ENCODE assay signal across 17 cellular contexts in the genomic region with DNA sequence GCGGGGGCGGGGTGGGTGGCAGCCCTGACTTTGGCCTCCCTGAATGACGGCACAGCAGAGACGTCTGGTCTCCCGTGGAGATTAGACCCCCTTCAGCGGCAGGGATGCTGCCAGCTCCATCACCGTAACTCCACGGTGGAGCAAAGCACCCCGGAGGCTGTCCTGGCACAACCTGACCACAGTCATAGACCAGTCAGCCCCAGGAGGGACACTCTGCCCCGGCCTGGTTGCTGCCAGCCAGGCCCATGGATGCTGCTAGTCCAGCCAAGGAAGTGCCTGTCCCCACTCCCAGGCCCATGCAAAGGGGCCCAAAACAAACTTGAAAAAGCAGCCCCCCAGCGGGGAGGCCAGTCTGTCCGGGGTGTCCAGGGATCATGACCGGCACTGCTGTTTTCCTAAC. TPM values are rescaled to one million over a fixed set of nuclear protein-coding genes. Genes with fewer than 3 reads are reported as not detected.
"Had no signal": no experiment of that assay in that cellular context is flagged by ENCODE, and none has a peak within 500 bp of the region (broad histone marks: within the 10 kb centered on the region; RNA-seq: fewer than 3 reads in every experiment).

No MANE protein-coding gene starts in this region.

- H3K36me3 Mint-ChIP-seq: activated naive CD4-positive, alpha-beta T cell treated with anti-CD3 and anti-CD28 coated beads, Interleukin-2, amount 50 U/mL, for 72 hours; natural killer cell had no signal

- H3K9me3 ChIP-seq: esophagus squamous epithelium had no signal

- H3K27ac Mint-ChIP-seq: activated CD4-positive, alpha-beta T cell treated with anti-CD3 and anti-CD28 coated beads, Interleukin-2, amount 10 ng/mL, durations not matched to agents 7 days and 5 days; activated naive CD4-positive, alpha-beta T cell treated with anti-CD3 and anti-CD28 coated beads, Interleukin-2, amount 50 U/mL, for 72 hours; natural killer cell; progenitor cell of endocrine pancreas had no signal

- ATAC-seq: activated naive CD4-positive, alpha-beta T cell treated with anti-CD3 and anti-CD28 coated beads, Interleukin-2, amount 50 U/mL, for 72 hours; left ventricle myocardium superior; natural killer cell; right cardiac atrium; stimulated activated naive CD8-positive, alpha-beta T cell treated with anti-CD3 and anti-CD28 coated beads, Interleukin-15, Interleukin-2, amounts not matched to agents 100 U/mL and 50 U/mL, for 24 hours had no signal

- DNase-seq: activated CD4-positive, alpha-beta T cell treated with anti-CD3 and anti-CD28 coated beads, Interleukin-2, amount 10 ng/mL, durations not matched to agents 7 days and 5 days; activated T-cell treated with anti-CD3 and anti-CD28 coated beads, Interleukin-2, amount 50 U/mL, for 1 hour; esophagus squamous epithelium; hypothalamus; left ventricle myocardium superior; natural killer cell; small intestine; stimulated activated CD4-positive, alpha-beta T cell treated with anti-CD3 and anti-CD28 coated beads, Interleukin-4, amount 100 ng/mL, for 4 hours; stimulated activated CD8-positive, alpha-beta memory T cell treated with anti-CD3 and anti-CD28 coated beads, Interleukin-4, amount 100 ng/mL, for 48 hours; stimulated activated naive CD8-positive, alpha-beta T cell treated with anti-CD3 and anti-CD28 coated beads, Interleukin-15, Interleukin-2, amounts not matched to agents 100 U/mL and 50 U/mL, for 24 hours; T-helper 9 cell; trophoblast cell had no signal

- H3K27ac ChIP-seq: esophagus squamous epithelium had no signal

- H3K36me3 ChIP-seq: esophagus squamous epithelium had no signal

- H3K4me3 Mint-ChIP-seq: activated CD4-positive, alpha-beta T cell treated with anti-CD3 and anti-CD28 coated beads, Interleukin-2, amount 10 ng/mL, durations not matched to agents 7 days and 5 days; natural killer cell had no signal

- H3K4me3 ChIP-seq: esophagus squamous epithelium had no signal

- H3K4me1 Mint-ChIP-seq: activated CD4-positive, alpha-beta T cell treated with anti-CD3 and anti-CD28 coated beads, Interleukin-2, amount 10 ng/mL, durations not matched to agents 7 days and 5 days; natural killer cell had no signal

- H3K9me3 Mint-ChIP-seq: activated CD4-positive, alpha-beta T cell treated with anti-CD3 and anti-CD28 coated beads, Interleukin-2, amount 10 ng/mL, durations not matched to agents 7 days and 5 days; activated naive CD4-positive, alpha-beta T cell treated with anti-CD3 and anti-CD28 coated beads, Interleukin-2, amount 50 U/mL, for 72 hours; natural killer cell had no signal

RNA-seq across cellular contexts. Expression of gene ANO1, which starts 11.5 kb away (rescaled TPM):
- total RNA-seq: activated CD4-positive, alpha-beta T cell treated with anti-CD3 and anti-CD28 coated beads, Interleukin-2, amount 10 ng/mL, durations not matched to agents 7 days and 5 days; activated CD8-positive, alpha-beta memory T cell treated with anti-CD3 and anti-CD28 coated beads for 36 hours; fibroblast of villous mesenchyme; natural killer cell had no signal
